In genomic region chr2:1505031-1505441, GRCh38 we compare ENCODE assay signal across 1 cellular context.
TF ChIP-seq lines count a peak whose summit lies in the region.

No MANE protein-coding gene starts in this region.

TF ChIP-seq in HepG2, 621 proteins besides CTCF, POLR2A, EP300 and RAD21 (continued from another document):
- TF ChIP-seq GMEB1 (CRISPR knock-in tag; IDR thresholded peaks at IDR 0.05; ENCODE audit: borderline replicate concordance), result no peak
- no peak for TF ChIP-seq FOXK2 (IDR thresholded peaks at IDR 0.05)
- no peak for TF ChIP-seq MBD4 (IDR thresholded peaks at IDR 0.05; ENCODE audit: borderline replicate concordance, low read length)
- no peak for TF ChIP-seq BRCA1 (CRISPR knock-in tag; IDR thresholded peaks at IDR 0.05)
- TF ChIP-seq GTF2F1 (IDR thresholded peaks at IDR 0.05; ENCODE audit: low read length), result no peak
